19 cellular contexts compared by ENCODE assay signal in genomic region chr4:30833206-30833605, GRCh38.
"Had no signal": no experiment of that assay in that cellular context is flagged by ENCODE, and none has a peak within 500 bp of the region (broad histone marks: within the 10 kb centered on the region; RNA-seq: fewer than 3 reads in every experiment).

No MANE protein-coding gene starts in this region.

- H3K27ac ChIP-seq: colonic mucosa, heart left ventricle, ovary, right atrium auricular region, sigmoid colon had no signal

- H3K4me1 ChIP-seq: colonic mucosa had no signal

- H3K4me3 ChIP-seq: colonic mucosa, heart left ventricle, lung, mucosa of descending colon, ovary, right atrium auricular region, sigmoid colon had no signal

- ATAC-seq: left colon; left ventricle myocardium superior; mucosa of descending colon; naive thymus-derived CD8-positive, alpha-beta T cell had no signal

- H3K36me3 ChIP-seq: colonic mucosa, heart left ventricle, ovary, right atrium auricular region, sigmoid colon had no signal

- DNase-seq: colonic mucosa; dermis blood vessel endothelial cell; effector CD4-positive, alpha-beta T cell; heart left ventricle; hippocampal formation; left colon; left ventricle myocardium superior; mesenchymal stem cell; mucosa of descending colon; naive thymus-derived CD8-positive, alpha-beta T cell; ovary; sigmoid colon; small intestine; stimulated activated CD4-positive, alpha-beta T cell treated with anti-CD3 and anti-CD28 coated beads, Interleukin-12 subunit alpha, Interleukin-12 subunit beta, amount 100 ng/mL, for 4 hours; stimulated activated CD4-positive, alpha-beta T cell treated with anti-CD3 and anti-CD28 coated beads, Interleukin-2, amount 100 ng/mL, for 48 hours; stimulated activated naive CD4-positive, alpha-beta T cell treated with Interleukin-2 at 50 U/mL for 16 hours; trophoblast cell had no signal

- H3K9me3 ChIP-seq: colonic mucosa, heart left ventricle, mucosa of descending colon, ovary, right atrium auricular region, sigmoid colon had no signal

- H3K27me3 ChIP-seq: colonic mucosa, heart left ventricle, ovary, right atrium auricular region, sigmoid colon had no signal
